ENCODE assay signal across 11 cellular contexts in the genomic region with DNA sequence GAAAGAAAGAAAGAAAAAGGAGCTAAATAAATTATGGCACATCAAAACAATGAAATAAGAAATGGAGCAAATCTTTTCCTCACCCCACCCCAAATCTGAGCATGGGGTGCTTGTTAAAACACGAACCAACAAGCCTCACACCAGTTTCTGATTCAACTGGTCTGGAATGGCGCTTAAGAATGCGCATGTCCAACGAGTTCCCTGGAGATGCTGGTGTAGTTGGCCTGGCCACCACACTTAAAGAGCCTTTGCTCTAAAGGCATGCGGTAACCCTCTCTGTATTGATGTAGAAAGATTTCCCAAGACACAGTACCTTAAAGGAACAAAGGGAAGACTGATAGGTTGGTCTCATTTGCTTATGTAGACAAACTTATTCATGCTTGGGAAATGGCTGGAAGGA.
DNase-seq lines count a peak whose midpoint lies in the region; ATAC-seq lines count a peak whose summit lies in the region.
"Had no signal": no experiment of that assay in that cellular context is flagged by ENCODE, and none has a peak within 500 bp of the region (broad histone marks: within the 10 kb centered on the region; RNA-seq: fewer than 3 reads in every experiment).

No MANE protein-coding gene starts in this region.

- H3K4me1 ChIP-seq in HAP-1 = no peaks in the 10 kb centered on the region; the same call in 1 of the 2 replicates

- in situ Hi-C loops in HAP-1 (cut with MboI; ENCODE audit: low sequenced_read_pairs) = no loop called here

- H3K9me3 Mint-ChIP-seq in stimulated activated naive B cell treated with anti-CD40 and anti-IgM and Interleukin-4, amounts not matched to agents 10 μg/mL and 1 μg/mL and 100 μg/mL, for 72 hours = no peaks in the 10 kb centered on the region

- no peak overlapping the region for H3K4me3 ChIP-seq in HAP-1
- H3K4me3 ChIP-seq: left lung, SJSA1 had no signal

- H3K36me3 ChIP-seq in HAP-1 (replicated peaks) = no peaks in the 10 kb centered on the region
- H3K36me3 ChIP-seq: left lung, SJSA1 had no signal

- H3K4me3 Mint-ChIP-seq in stimulated activated naive B cell treated with anti-CD40 and anti-IgM and Interleukin-4, amounts not matched to agents 10 μg/mL and 1 μg/mL and 100 μg/mL, for 72 hours = peak overlapping the region; percentile 90 to 95

- H3K9me3 ChIP-seq in HAP-1 = no peaks in the 10 kb centered on the region
- H3K9me3 ChIP-seq: left lung, SJSA1 had no signal

- no peak for ATAC-seq in stimulated activated naive B cell treated with anti-CD40 and anti-IgM and Interleukin-4, amounts not matched to agents 10 μg/mL and 1 μg/mL and 100 μg/mL, for 72 hours (replicated peaks)
- no peak for ATAC-seq in GM19395 (IDR thresholded peaks at IDR 0.05; ENCODE audit: unreplicated experiment)

- H3K27me3 ChIP-seq in HAP-1 (ENCODE audit: low read depth) = peaks cover 13% of the 10 kb centered on the region

- DNase-seq in NCI-H748 (lab: John Stamatoyannopoulos, UW; ENCODE audit: unreplicated experiment) = peak; percentile 44
- DNase-seq in NCI-H748 treated with DMSO at 0.1 percent for 48 hours (lab: John Stamatoyannopoulos, UW) = no peak
- DNase-seq in astrocyte of the hippocampus (ENCODE audit: low read depth, low spot score) = peak; percentile 35
- DNase-seq in islet precursor cell = peak; percentile 70
- DNase-seq in stimulated activated naive B cell treated with anti-CD40 and anti-IgM and Interleukin-4, amounts not matched to agents 10 μg/mL and 1 μg/mL and 100 μg/mL, for 72 hours = no peak
- DNase-seq in HPDE6-E6E7 (ENCODE audit: extremely low spot score) = no peak
- DNase-seq in HAP-1 (ENCODE audit: low spot score in 2 of 2) = no peak
- DNase-seq: NCI-H187 had no signal

- H3K4me1 Mint-ChIP-seq in stimulated activated naive B cell treated with anti-CD40 and anti-IgM and Interleukin-4, amounts not matched to agents 10 μg/mL and 1 μg/mL and 100 μg/mL, for 72 hours = peaks cover 32 to 45% of the 10 kb centered on the region in 2 donors

- H3K27ac Mint-ChIP-seq in stimulated activated naive B cell treated with anti-CD40 and anti-IgM and Interleukin-4, amounts not matched to agents 10 μg/mL and 1 μg/mL and 100 μg/mL, for 72 hours = no peak overlapping the region

- H3K36me3 Mint-ChIP-seq in stimulated activated naive B cell treated with anti-CD40 and anti-IgM and Interleukin-4, amounts not matched to agents 10 μg/mL and 1 μg/mL and 100 μg/mL, for 72 hours = peaks cover 4 to 6% of the 10 kb centered on the region in 2 donors

- peaks cover 12 to 25% of the 10 kb centered on the region in 2 donors for H3K27me3 Mint-ChIP-seq in stimulated activated naive B cell treated with anti-CD40 and anti-IgM and Interleukin-4, amounts not matched to agents 10 μg/mL and 1 μg/mL and 100 μg/mL, for 72 hours

Comparison
In these comparisons a context has a peak if more than half of its experiments do, and no peak if none do; other contexts are left out.
1. DNase-seq: peak in NCI-H748 (single experiment), astrocyte of the hippocampus (single experiment) and islet precursor cell (single experiment); none in NCI-H748 treated with DMSO at 0.1 percent for 48 hours (single experiment), stimulated activated naive B cell treated with anti-CD40 and anti-IgM and Interleukin-4, amounts not matched to agents 10 μg/mL and 1 μg/mL and 100 μg/mL, for 72 hours (single experiment), HPDE6-E6E7 (single experiment) and HAP-1 (0 of 2).